Comparison of ENCODE assay signal across 1 cellular context in the genomic region with DNA sequence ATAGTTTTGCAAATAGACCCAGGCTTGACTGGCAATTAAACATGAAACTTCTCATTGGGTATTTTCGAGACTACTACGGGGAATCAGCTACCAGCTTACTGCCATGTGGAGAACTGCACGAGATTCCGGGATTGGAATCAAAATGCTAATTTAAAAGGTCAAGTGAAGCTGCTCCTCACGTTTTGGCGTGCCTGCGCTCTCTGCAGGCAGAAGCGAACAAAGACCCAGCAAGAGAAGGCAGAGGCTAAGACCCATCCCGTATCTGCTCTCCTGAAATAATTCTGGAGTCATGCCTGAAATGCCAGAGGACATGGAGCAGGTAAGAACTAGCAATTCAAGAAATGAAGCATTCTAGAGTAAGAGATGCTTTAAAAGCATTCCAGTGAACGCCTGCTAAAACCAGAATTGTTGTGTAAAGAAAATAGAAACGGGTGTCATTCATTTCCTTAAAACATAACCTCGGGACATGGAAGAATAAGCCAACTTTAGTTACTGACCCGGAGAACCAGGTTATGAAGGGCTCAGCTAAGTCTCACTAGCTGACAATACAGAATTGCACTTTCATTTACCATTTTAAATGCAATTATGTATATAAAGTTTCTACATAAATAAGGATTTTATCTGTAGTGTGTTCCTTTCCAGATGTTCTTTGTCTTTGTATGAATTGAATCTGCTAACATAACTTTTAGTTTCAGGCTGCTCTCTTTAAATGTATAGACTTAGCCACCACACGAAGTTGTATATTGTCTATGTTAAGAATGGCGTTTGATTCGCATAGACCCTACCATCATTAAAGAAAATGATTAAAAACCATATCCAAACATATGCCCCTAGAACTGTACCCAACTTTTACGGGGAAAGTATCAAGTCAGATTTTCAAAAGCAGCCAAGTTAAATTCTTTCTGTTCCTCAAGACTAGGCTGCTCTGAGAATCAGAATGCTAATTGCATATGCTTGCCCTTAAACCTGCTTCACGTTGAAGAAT.
TF ChIP-seq lines count a peak whose summit lies in the region.

No MANE protein-coding gene starts in this region.

TF ChIP-seq in H1, 55 proteins besides CTCF, POLR2A, EP300 and RAD21 (continues in another document):
- no peak for TF ChIP-seq CBX8 (IDR thresholded peaks at IDR 0.05; ENCODE audit: borderline replicate concordance, low read depth, low read length)
- no peak for TF ChIP-seq KDM5A (IDR thresholded peaks at IDR 0.05; ENCODE audit: low read length)
- TF ChIP-seq HDAC6 (IDR thresholded peaks at IDR 0.05; ENCODE audit: low read depth, low read length): no peak
- no peak for TF ChIP-seq RNF2 (IDR thresholded peaks at IDR 0.05; ENCODE audit: borderline replicate concordance, low read depth, low read length, missing control alignments, poor library complexity, severe bottlenecking)
- TF ChIP-seq RFX5 (IDR thresholded peaks at IDR 0.05; ENCODE audit: borderline replicate concordance, low read depth, low read length): no peak
- TF ChIP-seq TCF12 (IDR thresholded peaks at IDR 0.05; ENCODE audit: low read depth, low read length): 0 out of 2 replicates have a peak, but pooled peaks have one; percentile 18
- no peak for TF ChIP-seq USF2 (IDR thresholded peaks at IDR 0.05; ENCODE audit: low read length)
- TF ChIP-seq SUZ12 (IDR thresholded peaks at IDR 0.05; ENCODE audit: low read length): no peak
- no peak for TF ChIP-seq PHF8 (conservative IDR thresholded peaks at IDR 0.05; ENCODE audit: low read depth, low read length)
- no peak for TF ChIP-seq HDAC2 (IDR thresholded peaks at IDR 0.05; ENCODE audit: borderline replicate concordance in 1 of 2, low read depth in 2 of 2, low read length in 2 of 2)
- peak; percentile 95 for TF ChIP-seq TAF7 (optimal IDR thresholded peaks at IDR 0.05; ENCODE audit: borderline replicate concordance, low read depth, low read length)
- no peak for TF ChIP-seq SP4 (IDR thresholded peaks at IDR 0.05; ENCODE audit: low read length)
- TF ChIP-seq JUN (IDR thresholded peaks at IDR 0.05; ENCODE audit: low read depth, low read length): no peak
- no peak for TF ChIP-seq CBX5 (IDR thresholded peaks at IDR 0.05; ENCODE audit: low read depth, low read length)
- 0 out of 2 replicates have a peak, but pooled peaks have one; percentile 18 for TF ChIP-seq EGR1 (IDR thresholded peaks at IDR 0.05; ENCODE audit: borderline replicate concordance, low read depth, low read length)
- no peak for TF ChIP-seq SRF (IDR thresholded peaks at IDR 0.05; ENCODE audit: low read depth, low read length)
- TF ChIP-seq ZNF274 (IDR thresholded peaks at IDR 0.05; ENCODE audit: borderline replicate concordance, extremely low read depth, low read length): no peak
- TF ChIP-seq GABPA (IDR thresholded peaks at IDR 0.05; ENCODE audit: borderline replicate concordance, insufficient read depth, low read length): no peak
- no peak for TF ChIP-seq BRCA1 (IDR thresholded peaks at IDR 0.05; ENCODE audit: low read depth, low read length)
- TF ChIP-seq TAF1 (IDR thresholded peaks at IDR 0.05; ENCODE audit: low read depth, low read length): peak; percentile 99
- TF ChIP-seq YY1 (IDR thresholded peaks at IDR 0.05; ENCODE audit: low read depth, low read length): 0 out of 2 replicates have a peak, but pooled peaks have one; percentile 40
- 0 out of 2 replicates have a peak, but pooled peaks have one; percentile 7 for TF ChIP-seq POU5F1 (IDR thresholded peaks at IDR 0.05; ENCODE audit: low read depth, low read length)
- TF ChIP-seq NANOG (IDR thresholded peaks at IDR 0.05; ENCODE audit: insufficient read depth, low read depth, low read length, poor library complexity, severe bottlenecking): no peak
- TF ChIP-seq, protein P1, sequence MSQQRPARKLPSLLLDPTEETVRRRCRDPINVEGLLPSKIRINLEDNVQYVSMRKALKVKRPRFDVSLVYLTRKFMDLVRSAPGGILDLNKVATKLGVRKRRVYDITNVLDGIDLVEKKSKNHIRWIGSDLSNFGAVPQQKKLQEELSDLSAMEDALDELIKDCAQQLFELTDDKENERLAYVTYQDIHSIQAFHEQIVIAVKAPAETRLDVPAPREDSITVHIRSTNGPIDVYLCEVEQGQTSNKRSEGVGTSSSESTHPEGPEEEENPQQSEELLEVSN (IDR thresholded peaks at IDR 0.05): no peak
- TF ChIP-seq BCL11A (IDR thresholded peaks at IDR 0.05; ENCODE audit: low read depth in 2 of 2, low read length in 2 of 2): peak in 1 of 2 experiments; percentile 6
- TF ChIP-seq CHD1 (IDR thresholded peaks at IDR 0.05; ENCODE audit: low read depth, low read length): no peak; the same call in 1 of the 2 replicates
- 0 out of 2 replicates have a peak, but pooled peaks have one; percentile 29 for TF ChIP-seq RBBP5 (IDR thresholded peaks at IDR 0.05; ENCODE audit: borderline replicate concordance, low read depth, low read length)
- TF ChIP-seq FOSL1 (IDR thresholded peaks at IDR 0.05; ENCODE audit: insufficient read depth, low read depth, low read length): no peak
- TF ChIP-seq, protein P2, sequence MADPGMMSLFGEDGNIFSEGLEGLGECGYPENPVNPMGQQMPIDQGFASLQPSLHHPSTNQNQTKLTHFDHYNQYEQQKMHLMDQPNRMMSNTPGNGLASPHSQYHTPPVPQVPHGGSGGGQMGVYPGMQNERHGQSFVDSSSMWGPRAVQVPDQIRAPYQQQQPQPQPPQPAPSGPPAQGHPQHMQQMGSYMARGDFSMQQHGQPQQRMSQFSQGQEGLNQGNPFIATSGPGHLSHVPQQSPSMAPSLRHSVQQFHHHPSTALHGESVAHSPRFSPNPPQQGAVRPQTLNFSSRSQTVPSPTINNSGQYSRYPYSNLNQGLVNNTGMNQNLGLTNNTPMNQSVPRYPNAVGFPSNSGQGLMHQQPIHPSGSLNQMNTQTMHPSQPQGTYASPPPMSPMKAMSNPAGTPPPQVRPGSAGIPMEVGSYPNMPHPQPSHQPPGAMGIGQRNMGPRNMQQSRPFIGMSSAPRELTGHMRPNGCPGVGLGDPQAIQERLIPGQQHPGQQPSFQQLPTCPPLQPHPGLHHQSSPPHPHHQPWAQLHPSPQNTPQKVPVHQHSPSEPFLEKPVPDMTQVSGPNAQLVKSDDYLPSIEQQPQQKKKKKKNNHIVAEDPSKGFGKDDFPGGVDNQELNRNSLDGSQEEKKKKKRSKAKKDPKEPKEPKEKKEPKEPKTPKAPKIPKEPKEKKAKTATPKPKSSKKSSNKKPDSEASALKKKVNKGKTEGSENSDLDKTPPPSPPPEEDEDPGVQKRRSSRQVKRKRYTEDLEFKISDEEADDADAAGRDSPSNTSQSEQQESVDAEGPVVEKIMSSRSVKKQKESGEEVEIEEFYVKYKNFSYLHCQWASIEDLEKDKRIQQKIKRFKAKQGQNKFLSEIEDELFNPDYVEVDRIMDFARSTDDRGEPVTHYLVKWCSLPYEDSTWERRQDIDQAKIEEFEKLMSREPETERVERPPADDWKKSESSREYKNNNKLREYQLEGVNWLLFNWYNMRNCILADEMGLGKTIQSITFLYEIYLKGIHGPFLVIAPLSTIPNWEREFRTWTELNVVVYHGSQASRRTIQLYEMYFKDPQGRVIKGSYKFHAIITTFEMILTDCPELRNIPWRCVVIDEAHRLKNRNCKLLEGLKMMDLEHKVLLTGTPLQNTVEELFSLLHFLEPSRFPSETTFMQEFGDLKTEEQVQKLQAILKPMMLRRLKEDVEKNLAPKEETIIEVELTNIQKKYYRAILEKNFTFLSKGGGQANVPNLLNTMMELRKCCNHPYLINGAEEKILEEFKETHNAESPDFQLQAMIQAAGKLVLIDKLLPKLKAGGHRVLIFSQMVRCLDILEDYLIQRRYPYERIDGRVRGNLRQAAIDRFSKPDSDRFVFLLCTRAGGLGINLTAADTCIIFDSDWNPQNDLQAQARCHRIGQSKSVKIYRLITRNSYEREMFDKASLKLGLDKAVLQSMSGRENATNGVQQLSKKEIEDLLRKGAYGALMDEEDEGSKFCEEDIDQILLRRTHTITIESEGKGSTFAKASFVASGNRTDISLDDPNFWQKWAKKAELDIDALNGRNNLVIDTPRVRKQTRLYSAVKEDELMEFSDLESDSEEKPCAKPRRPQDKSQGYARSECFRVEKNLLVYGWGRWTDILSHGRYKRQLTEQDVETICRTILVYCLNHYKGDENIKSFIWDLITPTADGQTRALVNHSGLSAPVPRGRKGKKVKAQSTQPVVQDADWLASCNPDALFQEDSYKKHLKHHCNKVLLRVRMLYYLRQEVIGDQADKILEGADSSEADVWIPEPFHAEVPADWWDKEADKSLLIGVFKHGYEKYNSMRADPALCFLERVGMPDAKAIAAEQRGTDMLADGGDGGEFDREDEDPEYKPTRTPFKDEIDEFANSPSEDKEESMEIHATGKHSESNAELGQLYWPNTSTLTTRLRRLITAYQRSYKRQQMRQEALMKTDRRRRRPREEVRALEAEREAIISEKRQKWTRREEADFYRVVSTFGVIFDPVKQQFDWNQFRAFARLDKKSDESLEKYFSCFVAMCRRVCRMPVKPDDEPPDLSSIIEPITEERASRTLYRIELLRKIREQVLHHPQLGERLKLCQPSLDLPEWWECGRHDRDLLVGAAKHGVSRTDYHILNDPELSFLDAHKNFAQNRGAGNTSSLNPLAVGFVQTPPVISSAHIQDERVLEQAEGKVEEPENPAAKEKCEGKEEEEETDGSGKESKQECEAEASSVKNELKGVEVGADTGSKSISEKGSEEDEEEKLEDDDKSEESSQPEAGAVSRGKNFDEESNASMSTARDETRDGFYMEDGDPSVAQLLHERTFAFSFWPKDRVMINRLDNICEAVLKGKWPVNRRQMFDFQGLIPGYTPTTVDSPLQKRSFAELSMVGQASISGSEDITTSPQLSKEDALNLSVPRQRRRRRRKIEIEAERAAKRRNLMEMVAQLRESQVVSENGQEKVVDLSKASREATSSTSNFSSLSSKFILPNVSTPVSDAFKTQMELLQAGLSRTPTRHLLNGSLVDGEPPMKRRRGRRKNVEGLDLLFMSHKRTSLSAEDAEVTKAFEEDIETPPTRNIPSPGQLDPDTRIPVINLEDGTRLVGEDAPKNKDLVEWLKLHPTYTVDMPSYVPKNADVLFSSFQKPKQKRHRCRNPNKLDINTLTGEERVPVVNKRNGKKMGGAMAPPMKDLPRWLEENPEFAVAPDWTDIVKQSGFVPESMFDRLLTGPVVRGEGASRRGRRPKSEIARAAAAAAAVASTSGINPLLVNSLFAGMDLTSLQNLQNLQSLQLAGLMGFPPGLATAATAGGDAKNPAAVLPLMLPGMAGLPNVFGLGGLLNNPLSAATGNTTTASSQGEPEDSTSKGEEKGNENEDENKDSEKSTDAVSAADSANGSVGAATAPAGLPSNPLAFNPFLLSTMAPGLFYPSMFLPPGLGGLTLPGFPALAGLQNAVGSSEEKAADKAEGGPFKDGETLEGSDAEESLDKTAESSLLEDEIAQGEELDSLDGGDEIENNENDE (IDR thresholded peaks at IDR 0.05; ENCODE audit: insufficient replicate concordance, low read length): peak; percentile 48
- peak; percentile 91 for TF ChIP-seq ASH2L (IDR thresholded peaks at IDR 0.05; ENCODE audit: low read length)
- TF ChIP-seq RXRA (IDR thresholded peaks at IDR 0.05; ENCODE audit: insufficient read depth, low read depth, low read length): no peak
- TF ChIP-seq SAP30 (IDR thresholded peaks at IDR 0.05; ENCODE audit: insufficient read depth, insufficient replicate concordance, low read length): no peak
- no peak for TF ChIP-seq KDM1A (IDR thresholded peaks at IDR 0.05; ENCODE audit: borderline replicate concordance, low read length)
- peak; percentile 78 for TF ChIP-seq SP1 (IDR thresholded peaks at IDR 0.05; ENCODE audit: low read depth, low read length)
- TF ChIP-seq JUND (IDR thresholded peaks at IDR 0.05; ENCODE audit: low read length): no peak
- TF ChIP-seq CTBP2 (IDR thresholded peaks at IDR 0.05; ENCODE audit: borderline replicate concordance, insufficient read depth, insufficient read length, low read length): no peak
- no peak for TF ChIP-seq MAFK (IDR thresholded peaks at IDR 0.05; ENCODE audit: low read depth, low read length)
- 0 out of 2 replicates have a peak, but pooled peaks have one; percentile 11 for TF ChIP-seq NRF1 (IDR thresholded peaks at IDR 0.05; ENCODE audit: low read depth, low read length)
- TF ChIP-seq TEAD4 (IDR thresholded peaks at IDR 0.05; ENCODE audit: low read depth, low read length): peak; percentile 69
- TF ChIP-seq SP2 (IDR thresholded peaks at IDR 0.05; ENCODE audit: low read length): no peak
- no peak for TF ChIP-seq KDM4A (IDR thresholded peaks at IDR 0.05; ENCODE audit: low read depth, low read length, severe bottlenecking)
- peak; percentile 64; the same call in 1 of the 2 replicates for TF ChIP-seq CHD2 (IDR thresholded peaks at IDR 0.05; ENCODE audit: low read length)
- no peak for TF ChIP-seq BACH1 (IDR thresholded peaks at IDR 0.05; ENCODE audit: low read length)
- TF ChIP-seq, protein P3, sequence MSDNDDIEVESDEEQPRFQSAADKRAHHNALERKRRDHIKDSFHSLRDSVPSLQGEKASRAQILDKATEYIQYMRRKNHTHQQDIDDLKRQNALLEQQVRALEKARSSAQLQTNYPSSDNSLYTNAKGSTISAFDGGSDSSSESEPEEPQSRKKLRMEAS (IDR thresholded peaks at IDR 0.05): peak; percentile 74
- TF ChIP-seq SIN3A (conservative IDR thresholded peaks at IDR 0.05 in 1 of 2, IDR thresholded peaks at IDR 0.05 in 1 of 2; ENCODE audit: low read depth in 1 of 2, low read length in 2 of 2): peak; percentile 75 to 77; a peak in 2 of 4 replicates
- TF ChIP-seq CREB1 (IDR thresholded peaks at IDR 0.05): peak; percentile 33; the same call in 1 of the 2 replicates
- TF ChIP-seq TBP (IDR thresholded peaks at IDR 0.05; ENCODE audit: low read depth, low read length): peak; percentile 95
- no peak for TF ChIP-seq CEBPB (IDR thresholded peaks at IDR 0.05; ENCODE audit: low read depth, low read length)
- TF ChIP-seq EZH2 (IDR thresholded peaks at IDR 0.05; ENCODE audit: low read depth, low read length, severe bottlenecking): no peak
- no peak for TF ChIP-seq ATF3 (IDR thresholded peaks at IDR 0.05; ENCODE audit: insufficient read depth, low read depth, low read length)
- peak; percentile 99 for TF ChIP-seq POLR2AphosphoS5 (IDR thresholded peaks at IDR 0.05; ENCODE audit: low read depth, low read length)
- TF ChIP-seq ATF2 (IDR thresholded peaks at IDR 0.05; ENCODE audit: low read length): peak; percentile 24; the same call in 1 of the 2 replicates
